In genomic region chr17:4007346-4008081, GRCh38 we compare ENCODE assay signal across 1 cellular context.
TF ChIP-seq lines count a peak whose summit lies in the region.

No MANE protein-coding gene starts in this region.

TF ChIP-seq in GM23338, 12 proteins besides CTCF, POLR2A, EP300 and RAD21 (continued from another document):
- TF ChIP-seq ZNF462 (CRISPR knock-in tag; IDR thresholded peaks at IDR 0.05) (no peak), REST (IDR thresholded peaks at IDR 0.05; ENCODE audit: unreplicated experiment) (no peak), ETS1 (IDR thresholded peaks at IDR 0.05) (no peak), NANOG (IDR thresholded peaks at IDR 0.05; ENCODE audit: borderline replicate concordance) (no peak), EZH2phosphoT487 (IDR thresholded peaks at IDR 0.05; ENCODE audit: unreplicated experiment) (no peak), STAT1 (IDR thresholded peaks at IDR 0.05; ENCODE audit: unreplicated experiment) (no peak), POLR2AphosphoS5 (IDR thresholded peaks at IDR 0.05; ENCODE audit: low read depth) (no peak)
